In genomic region chr3:117217837-117218236, GRCh38 we compare ENCODE assay signal across 16 cellular contexts.
"Had no signal": no experiment of that assay in that cellular context is flagged by ENCODE, and none has a peak within 500 bp of the region (broad histone marks: within the 10 kb centered on the region; RNA-seq: fewer than 3 reads in every experiment).

No MANE protein-coding gene starts in this region.

- DNase-seq: activated CD4-positive, alpha-beta T cell treated with anti-CD3 and anti-CD28 coated beads, Interleukin-2, amount 50 U/mL, for 4 hours; activated naive CD8-positive, alpha-beta T cell treated with anti-CD3 and anti-CD28 coated beads for 36 hours; amniotic stem cell; dermis blood vessel endothelial cell; effector memory CD8-positive, alpha-beta T cell; esophagus squamous epithelium; psoas muscle; right cardiac atrium; stimulated activated naive CD8-positive, alpha-beta T cell treated with anti-CD3 and anti-CD28 coated beads, Interleukin-15, Interleukin-2, amounts not matched to agents 100 U/mL and 50 U/mL, for 24 hours; uterus; WERI-Rb-1 had no signal

- ATAC-seq: effector memory CD8-positive, alpha-beta T cell; psoas muscle; right cardiac atrium; stimulated activated naive CD8-positive, alpha-beta T cell treated with anti-CD3 and anti-CD28 coated beads, Interleukin-15, Interleukin-2, amounts not matched to agents 100 U/mL and 50 U/mL, for 24 hours had no signal

- H3K36me3 Mint-ChIP-seq: activated naive CD8-positive, alpha-beta T cell treated with anti-CD3 and anti-CD28 coated beads for 36 hours; neural progenitor cell had no signal

- H3K27ac Mint-ChIP-seq: activated naive CD8-positive, alpha-beta T cell treated with anti-CD3 and anti-CD28 coated beads for 36 hours; activated T-helper 1 cell treated with anti-CD3 and anti-CD28 coated beads, Interleukin-12 subunit alpha, Interleukin-12 subunit beta, Interleukin-2, Interleukin-4 antibody, amounts not matched to agents 30 ng/mL and 10 ng/mL and 1 ng/mL, durations not matched to agents 14 hours and 24 hours and 36 hours; effector memory CD8-positive, alpha-beta T cell; neural progenitor cell had no signal

- H3K36me3 ChIP-seq: cardiac muscle cell, esophagus squamous epithelium, neural progenitor cell, tibial nerve, uterus, WERI-Rb-1 had no signal

- H3K4me2 ChIP-seq: neural progenitor cell had no signal

- H3K27me3 ChIP-seq: cardiac muscle cell, esophagus squamous epithelium, neural progenitor cell, tibial nerve, uterus had no signal

- H3K4me3 Mint-ChIP-seq: activated naive CD8-positive, alpha-beta T cell treated with anti-CD3 and anti-CD28 coated beads for 36 hours; activated T-helper 1 cell treated with anti-CD3 and anti-CD28 coated beads, Interleukin-12 subunit alpha, Interleukin-12 subunit beta, Interleukin-2, Interleukin-4 antibody, amounts not matched to agents 30 ng/mL and 10 ng/mL and 1 ng/mL, durations not matched to agents 14 hours and 24 hours and 36 hours; effector memory CD8-positive, alpha-beta T cell; neural progenitor cell had no signal

- H3K4me1 Mint-ChIP-seq: activated naive CD8-positive, alpha-beta T cell treated with anti-CD3 and anti-CD28 coated beads for 36 hours had no signal

- H2AFZ ChIP-seq: neural progenitor cell had no signal

- H3K9me3 ChIP-seq: esophagus squamous epithelium, uterus had no signal

- H3K4me1 ChIP-seq: neural progenitor cell, psoas muscle, uterus had no signal

- H3K9me3 Mint-ChIP-seq: activated T-helper 1 cell treated with anti-CD3 and anti-CD28 coated beads, Interleukin-12 subunit alpha, Interleukin-12 subunit beta, Interleukin-2, Interleukin-4 antibody, amounts not matched to agents 30 ng/mL and 10 ng/mL and 1 ng/mL, durations not matched to agents 14 hours and 24 hours and 36 hours had no signal

- H3K27ac ChIP-seq: cardiac muscle cell, esophagus squamous epithelium, neural progenitor cell, psoas muscle, skin epidermis, tibial nerve, uterus, WERI-Rb-1 had no signal

- H3K27me3 Mint-ChIP-seq: activated naive CD8-positive, alpha-beta T cell treated with anti-CD3 and anti-CD28 coated beads for 36 hours; effector memory CD8-positive, alpha-beta T cell had no signal

- H3K4me3 ChIP-seq: cardiac muscle cell, esophagus squamous epithelium, neural progenitor cell, psoas muscle, skin epidermis, uterus had no signal

- H3K9ac ChIP-seq: neural progenitor cell had no signal
